In genomic region chr17:47844814-47845453, GRCh38 we compare ENCODE assay signal across 1 cellular context.
TF ChIP-seq lines count a peak whose summit lies in the region.

No MANE protein-coding gene starts in this region.

TF ChIP-seq in endothelial cell of umbilical vein, 7 proteins besides CTCF, POLR2A, EP300 and RAD21:
- no peak for TF ChIP-seq MAX (IDR thresholded peaks at IDR 0.05; ENCODE audit: insufficient read depth, insufficient read length)
- TF ChIP-seq GATA2 (IDR thresholded peaks at IDR 0.05; ENCODE audit: insufficient read depth, insufficient read length, low read depth, low read length) = no peak
- no peak for TF ChIP-seq EZH2 (IDR thresholded peaks at IDR 0.05; ENCODE audit: borderline replicate concordance, low read depth, low read length, severe bottlenecking)
- no peak for TF ChIP-seq POLR2AphosphoS5 (IDR thresholded peaks at IDR 0.05; ENCODE audit: insufficient read depth, low read depth, low read length)
- no peak for TF ChIP-seq MYC (IDR thresholded peaks at IDR 0.05; ENCODE audit: low read depth, low read length)
- no peak for TF ChIP-seq JUN (IDR thresholded peaks at IDR 0.05; ENCODE audit: borderline replicate concordance, insufficient read depth, insufficient read length, low read depth)
- TF ChIP-seq FOS (IDR thresholded peaks at IDR 0.05; ENCODE audit: borderline replicate concordance, insufficient read depth, low read length) = no peak
